In the genomic region with DNA sequence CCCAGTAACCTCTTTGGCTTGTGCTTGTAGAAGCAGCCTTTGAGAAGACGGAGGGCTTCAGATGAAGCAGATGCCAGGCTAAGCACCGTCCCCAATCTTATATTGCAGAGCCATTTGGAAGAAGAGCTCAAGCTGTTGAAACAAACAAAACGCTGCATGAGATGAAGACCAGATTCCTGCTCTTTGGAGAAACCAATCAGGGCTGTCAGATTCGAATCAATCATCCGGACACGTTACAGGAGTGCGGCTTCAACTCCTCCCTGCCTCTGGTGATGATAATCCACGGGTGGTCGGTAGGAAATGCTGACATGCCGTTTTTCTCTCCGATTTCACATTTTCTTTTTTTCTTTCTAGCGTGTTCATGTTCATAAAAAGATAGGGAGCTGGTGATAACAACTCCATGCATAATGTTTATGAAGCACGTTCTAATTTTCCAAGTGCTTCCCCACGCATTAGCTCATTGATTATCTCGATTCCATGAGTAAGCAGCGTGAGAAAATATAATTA, we compare ENCODE assay signal across 19 cellular contexts.
"Had no signal": no experiment of that assay in that cellular context is flagged by ENCODE, and none has a peak within 500 bp of the region (broad histone marks: within the 10 kb centered on the region; RNA-seq: fewer than 3 reads in every experiment).

No MANE protein-coding gene starts in this region.

- H3K4me3 ChIP-seq: dorsolateral prefrontal cortex, lung, mucosa of descending colon, pancreas, sigmoid colon, spleen, thoracic aorta, transverse colon had no signal

- H3K36me3 ChIP-seq: neutrophil, pancreas, sigmoid colon, spleen, thoracic aorta, transverse colon had no signal

- H3K27me3 ChIP-seq: dorsolateral prefrontal cortex, neutrophil, pancreas, sigmoid colon, spleen, transverse colon had no signal

- DNase-seq: dorsolateral prefrontal cortex; effector CD4-positive, alpha-beta T cell; hypothalamus; immature natural killer cell; mucosa of descending colon; naive B cell; pancreas; sigmoid colon; spleen; stimulated activated CD4-positive, alpha-beta T cell treated with anti-CD3 and anti-CD28 coated beads, Interleukin-2, amount 100 ng/mL, for 48 hours; stimulated activated naive B cell treated with anti-CD40 and anti-IgM and Interleukin-4, amounts not matched to agents 10 μg/mL and 1 μg/mL and 100 μg/mL, for 72 hours; transverse colon had no signal

- FAIRE-seq: colon, frontal cortex, keratinocyte, pancreas had no signal

- H3K9me3 ChIP-seq: mucosa of descending colon, neutrophil, pancreas, sigmoid colon, thoracic aorta, transverse colon had no signal

- ATAC-seq: mucosa of descending colon; natural killer cell treated with Interleukin-12 subunit alpha and Interleukin-12 subunit beta and Interleukin-15 and Interleukin-18, amount 100 ng/mL, for 72 hours; pancreas; stimulated activated naive B cell treated with anti-CD40 and anti-IgM and Interleukin-4, amounts not matched to agents 10 μg/mL and 1 μg/mL and 100 μg/mL, for 72 hours had no signal

- H3K4me1 ChIP-seq: sigmoid colon, spleen had no signal

- H3K27ac ChIP-seq: dorsolateral prefrontal cortex, neutrophil, pancreas, sigmoid colon, spleen, thoracic aorta, transverse colon had no signal
